ENCODE assay signal across 16 cellular contexts in genomic region chr9:4964540-4964939, GRCh38. TPM values are rescaled to one million over a fixed set of nuclear protein-coding genes. Genes with fewer than 3 reads are reported as not detected.
A peak's percentile ranks its signal among the peaks of the same experiment; 100 is the strongest.
DNase-seq lines count a peak whose midpoint lies in the region; ATAC-seq and TF ChIP-seq lines count a peak whose summit lies in the region.
"Had no signal": no experiment of that assay in that cellular context is flagged by ENCODE, and none has a peak within 500 bp of the region (broad histone marks: within the 10 kb centered on the region; RNA-seq: fewer than 3 reads in every experiment).

No MANE protein-coding gene starts in this region.

- H3F3A ChIP-seq in GM23248 (ENCODE audit: insufficient read depth): no peaks in the 10 kb centered on the region

- TF ChIP-seq CTCF in gastrocnemius medialis (IDR thresholded peaks at IDR 0.05 in 4 of 5, conservative IDR thresholded peaks at IDR 0.05 in 1 of 5) (no peak), OCI-LY7 (conservative IDR thresholded peaks at IDR 0.05; ENCODE audit: low read length) (no peak)

- DNase-seq in GM23248: peak; percentile 40
- peak; percentile 56 for DNase-seq in astrocyte of the hippocampus (ENCODE audit: low read depth, low spot score)
- DNase-seq in hepatic stellate cell (ENCODE audit: low spot score): peak; percentile 19
- no peak for DNase-seq in gastrocnemius medialis
- no peak for DNase-seq in AG08396 (ENCODE audit: low spot score)
- no peak for DNase-seq in OCI-LY7 (ENCODE audit: low spot score)
- no peak for DNase-seq in NCI-H2107 (lab: John Stamatoyannopoulos, UW)
- DNase-seq: COR-L47, DMS153, HFFc6, NCI-H187 treated with DMSO at 0.1 percent for 48 hours, NCI-H446, NCI-H69, PC-3, SJCRH30 had no signal

- no peaks in the 10 kb centered on the region for H3K9me3 ChIP-seq in GM23248 (ENCODE audit: low read depth)
- no peaks in the 10 kb centered on the region for H3K9me3 ChIP-seq in gastrocnemius medialis
- H3K9me3 ChIP-seq in OCI-LY7 (ENCODE audit: low read length): no peaks in the 10 kb centered on the region
- H3K9me3 ChIP-seq: SJCRH30 had no signal

- TF ChIP-seq POLR2A in gastrocnemius medialis (IDR thresholded peaks at IDR 0.05): no peak

- POLR2A ChIA-PET in OCI-LY7 (lab: Charles Lee): interaction anchor here (0.9 kb wide), 1 partner anchor 473 kb away, joined by 6 read pairs; the partner anchor contains the start of gene PLGRKT

- peak; percentile 66 to 86 for ATAC-seq in gastrocnemius medialis
- ATAC-seq: PC-3 had no signal

- intact Hi-C loops in gastrocnemius medialis (cut with DNase I; ENCODE audit: low total_unique reads) (no loop called here), OCI-LY7 (cut with micrococcal nuclease; ENCODE audit: unreplicated experiment) (no loop called here)

- H3K4me2 ChIP-seq in GM23248 (ENCODE audit: unreplicated experiment) (no peak overlapping the region), OCI-LY7 (ENCODE audit: low read length) (no peak overlapping the region)

- H4K20me1 ChIP-seq in GM23248 (ENCODE audit: insufficient read depth): no peaks in the 10 kb centered on the region
- no peaks in the 10 kb centered on the region for H4K20me1 ChIP-seq in OCI-LY7 (ENCODE audit: insufficient read depth, low read length)

- no TSS peak for BruUV-seq in OCI-LY7 (replicated peaks; lab: Mats Ljungman, UMichigan)

- H3K9me2 ChIP-seq in GM23248 (ENCODE audit: insufficient read depth): no peaks in the 10 kb centered on the region
- H3K9me2 ChIP-seq in OCI-LY7 (ENCODE audit: insufficient read depth, low read length): no peaks in the 10 kb centered on the region

- no peak overlapping the region for H3K27ac ChIP-seq in GM23248
- peak overlapping the region in 1 of 4 donors; percentile 22 for H3K27ac ChIP-seq in gastrocnemius medialis
- H3K27ac ChIP-seq in OCI-LY7 (ENCODE audit: low read depth, low read length, poor library complexity, severe bottlenecking): no peak overlapping the region
- H3K27ac ChIP-seq: RWPE1, SJCRH30 had no signal

- no peak overlapping the region for H3K9ac ChIP-seq in GM23248

- CTCF ChIA-PET in OCI-LY7 (lab: Charles Lee; ENCODE audit: unreplicated experiment): no interaction called here

- no peaks in the 10 kb centered on the region for H3K79me2 ChIP-seq in GM23248 (ENCODE audit: insufficient read depth)
- no peaks in the 10 kb centered on the region for H3K79me2 ChIP-seq in OCI-LY7 (ENCODE audit: insufficient read depth, low read depth, low read length)

- in situ Hi-C loops in GM23248 (cut with MboI) (no loop called here), gastrocnemius medialis (cut with MboI; ENCODE audit: low sequenced_read_pairs in 4 of 4) (no loop called here)

- no peaks in the 10 kb centered on the region for H3K36me3 ChIP-seq in GM23248 (ENCODE audit: low read depth)
- H3K36me3 ChIP-seq in gastrocnemius medialis: no peaks in the 10 kb centered on the region
- H3K36me3 ChIP-seq in OCI-LY7 (ENCODE audit: insufficient read depth, low read length): no peaks in the 10 kb centered on the region; the same call in 1 of the 2 replicates
- H3K36me3 ChIP-seq: SJCRH30 had no signal

- H2AFZ ChIP-seq in GM23248: no peak overlapping the region
- no peak overlapping the region for H2AFZ ChIP-seq in OCI-LY7 (ENCODE audit: low read length)

- H3K4me3 ChIP-seq in GM23248 (no peak overlapping the region), gastrocnemius medialis (no peak overlapping the region), OCI-LY7 (ENCODE audit: low read depth, low read length, poor library complexity, severe bottlenecking) (no peak overlapping the region)
- H3K4me3 ChIP-seq: SJCRH30 had no signal

- peaks cover 14% of the 10 kb centered on the region for H3K4me1 ChIP-seq in GM23248 (ENCODE audit: insufficient read depth)
- peaks cover 3 to 32% of the 10 kb centered on the region in 2 donors for H3K4me1 ChIP-seq in gastrocnemius medialis
- H3K4me1 ChIP-seq in OCI-LY7 (ENCODE audit: insufficient read depth, low read length, poor library complexity, severe bottlenecking): no peaks in the 10 kb centered on the region
- H3K4me1 ChIP-seq: SJCRH30 had no signal

- no peaks in the 10 kb centered on the region for H3K27me3 ChIP-seq in GM23248 (replicated peaks; ENCODE audit: insufficient read depth)
- no peaks in the 10 kb centered on the region for H3K27me3 ChIP-seq in gastrocnemius medialis
- H3K27me3 ChIP-seq: SJCRH30 had no signal

RNA-seq across cellular contexts. Expression of gene JAK2, which starts 20.5 kb away (rescaled TPM):
- total RNA-seq in GM23248 (2014; rRNA removed; shearing (Covaris generic)): 6.5 and 6.7 TPM in 2 replicates
- polyA plus RNA-seq in GM23248 (2016; fragmentation: Nextera tagmentation; extraction: Ambion mirVana): 4.1 and 5.0 TPM in 2 replicates
- total RNA-seq in gastrocnemius medialis (10 to 100 TPM in 2 of 4 donors, 1 to 10 TPM in 2; 4.6 to 16.5 (median 9.0) TPM), OCI-LY7 (2022) (11.4 and 12.5 TPM in 2 replicates)
- total RNA-seq in OCI-LY7 (2014; rRNA removed; shearing (Covaris generic)): 3.7 and 4.4 TPM in 2 replicates

Comparison
In these comparisons a context has a peak if more than half of its experiments do, and no peak if none do; other contexts are left out.
1. DNase-seq: peak in GM23248 (single experiment), astrocyte of the hippocampus (single experiment) and hepatic stellate cell (single experiment); none in gastrocnemius medialis (0 of 2), AG08396 (single experiment), OCI-LY7 (single experiment) and NCI-H2107 (single experiment).